In the genomic region with DNA sequence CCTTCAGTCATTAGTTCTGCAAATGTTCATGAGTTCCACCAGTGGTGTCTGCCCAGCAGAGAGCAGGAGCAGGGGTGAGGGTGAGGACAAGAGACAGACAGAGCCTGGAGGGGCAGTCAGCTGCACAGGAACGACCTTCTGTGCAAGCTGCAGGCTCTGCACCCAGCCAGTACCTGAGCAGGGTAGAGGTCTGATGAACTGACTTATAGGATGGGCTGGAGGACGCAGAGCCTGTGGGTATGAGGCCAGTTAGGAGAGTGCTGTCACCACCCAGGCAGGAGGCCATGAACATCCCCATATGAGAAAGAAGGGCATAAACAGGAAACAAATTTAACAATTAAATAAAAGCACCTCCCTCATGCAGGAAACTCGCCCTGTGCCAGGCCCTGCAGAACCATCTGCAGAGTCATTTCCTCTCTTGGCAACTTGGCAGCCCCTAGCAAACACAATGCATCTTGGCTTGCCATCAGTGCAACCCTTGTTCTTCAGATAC, we compare ENCODE assay signal across 1 cellular context.
TF ChIP-seq lines count a peak whose summit lies in the region.

No MANE protein-coding gene starts in this region.

TF ChIP-seq in K562, 482 proteins besides CTCF, POLR2A, EP300 and RAD21:
- TF ChIP-seq ZC3H4 (CRISPR knock-in tag; IDR thresholded peaks at IDR 0.05; ENCODE audit: borderline replicate concordance) (0 out of 2 replicates have a peak, but pooled peaks have one; percentile 32), CREB3L1 (IDR thresholded peaks at IDR 0.05; ENCODE audit: borderline replicate concordance, low read depth) (no peak)
